32 cellular contexts compared by ENCODE assay signal in the genomic region with DNA sequence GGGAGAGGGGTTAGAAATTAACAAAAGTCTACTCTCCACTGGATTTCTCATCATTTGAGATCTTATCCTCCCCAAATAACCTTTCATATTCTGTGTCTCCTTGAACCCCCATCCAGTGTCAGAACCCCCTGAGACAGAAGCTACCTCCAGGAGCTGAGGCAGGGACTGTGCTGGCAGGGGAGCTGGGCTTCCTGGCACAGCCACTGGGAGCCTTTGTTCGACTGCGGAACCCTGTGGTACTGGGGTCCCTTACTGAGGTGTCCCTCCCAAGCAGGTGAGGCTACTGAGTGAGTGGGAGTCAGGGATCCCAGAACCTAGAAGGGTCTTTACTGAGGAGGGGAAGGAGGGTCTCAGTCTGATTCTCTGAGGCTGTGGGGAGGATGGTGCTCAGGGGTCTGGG. TPM values are rescaled to one million over a fixed set of nuclear protein-coding genes. Genes with fewer than 3 reads are reported as not detected.
"Had no signal": no experiment of that assay in that cellular context is flagged by ENCODE, and none has a peak within 500 bp of the region (broad histone marks: within the 10 kb centered on the region; RNA-seq: fewer than 3 reads in every experiment).

No MANE protein-coding gene starts in this region.

- H3K9me3 ChIP-seq: breast epithelium, esophagus muscularis mucosa, gastrocnemius medialis, heart left ventricle had no signal

- H3K4me1 ChIP-seq: breast epithelium had no signal

- H3K27ac ChIP-seq: breast epithelium, cardiac muscle cell, esophagus muscularis mucosa, foreskin keratinocyte, gastrocnemius medialis, heart left ventricle had no signal

- H3K4me3 Mint-ChIP-seq: activated CD4-positive, alpha-beta memory T cell treated with anti-CD3 and anti-CD28 coated beads, Interleukin-2, amount 10 ng/mL, durations not matched to agents 7 days and 5 days; activated CD4-positive, alpha-beta T cell treated with anti-CD3 and anti-CD28 coated beads, Interleukin-2, amount 10 ng/mL, durations not matched to agents 7 days and 5 days; activated naive CD8-positive, alpha-beta T cell; activated T-cell treated with anti-CD3 and anti-CD28 coated beads, Interleukin-2, amount 50 U/mL, for 24 hours; activated T-cell treated with anti-CD3 and anti-CD28 coated beads, Interleukin-2, amount 50 U/mL, for 72 hours; brain; central memory CD8-positive, alpha-beta T cell; effector memory CD8-positive, alpha-beta T cell had no signal

- H3K27me3 ChIP-seq: breast epithelium, esophagus muscularis mucosa, foreskin keratinocyte, gastrocnemius medialis, heart left ventricle had no signal

- H3K36me3 ChIP-seq: breast epithelium, cardiac muscle cell, esophagus muscularis mucosa, gastrocnemius medialis, heart left ventricle had no signal

- DNase-seq: activated CD4-positive, alpha-beta memory T cell treated with anti-CD3 and anti-CD28 coated beads, Interleukin-2, amount 10 ng/mL, durations not matched to agents 7 days and 5 days; activated CD4-positive, alpha-beta T cell treated with anti-CD3 and anti-CD28 coated beads for 1 hour; activated CD4-positive, alpha-beta T cell treated with anti-CD3 and anti-CD28 coated beads for 4 hours; activated CD4-positive, alpha-beta T cell treated with anti-CD3 and anti-CD28 coated beads, Interleukin-2, amount 10 ng/mL, durations not matched to agents 7 days and 5 days; activated CD4-positive, alpha-beta T cell treated with anti-CD3 and anti-CD28 coated beads, Interleukin-2, amount 50 U/mL, for 4 hours; activated CD8-positive, alpha-beta memory T cell treated with anti-CD3 and anti-CD28 coated beads, Interleukin-2, amount 50 U/mL, for 48 hours; activated gamma-delta T cell treated with Interleukin-2 at 50 U/mL for 16 hours; activated naive CD4-positive, alpha-beta T cell treated with anti-CD3 and anti-CD28 coated beads, Interleukin-2, amount 50 U/mL, for 16 hours; activated naive CD4-positive, alpha-beta T cell treated with Interleukin-2 at 50 U/mL for 16 hours; activated T-cell treated with anti-CD3 and anti-CD28 coated beads for 4 hours; activated T-cell treated with anti-CD3 and anti-CD28 coated beads, Interleukin-2, amount 50 U/mL, for 24 hours; activated T-cell treated with anti-CD3 and anti-CD28 coated beads, Interleukin-2, amount 50 U/mL, for 72 hours; amniotic stem cell; aorta; cortex of kidney; dermis blood vessel endothelial cell; effector CD4-positive, alpha-beta T cell; effector memory CD8-positive, alpha-beta T cell; erythroblast; foreskin keratinocyte; gastrocnemius medialis; glutamatergic neuron; heart left ventricle; T-helper 1 cell; T-helper 2 cell had no signal

- H3K4me3 ChIP-seq: breast epithelium, cardiac muscle cell, esophagus muscularis mucosa, gastrocnemius medialis, heart left ventricle had no signal

- H3K27ac Mint-ChIP-seq: activated CD4-positive, alpha-beta memory T cell treated with anti-CD3 and anti-CD28 coated beads, Interleukin-2, amount 10 ng/mL, durations not matched to agents 7 days and 5 days; activated CD4-positive, alpha-beta T cell treated with anti-CD3 and anti-CD28 coated beads, Interleukin-2, amount 10 ng/mL, durations not matched to agents 7 days and 5 days; activated naive CD8-positive, alpha-beta T cell; activated T-cell treated with anti-CD3 and anti-CD28 coated beads, Interleukin-2, amount 50 U/mL, for 24 hours; activated T-cell treated with anti-CD3 and anti-CD28 coated beads, Interleukin-2, amount 50 U/mL, for 72 hours; effector memory CD8-positive, alpha-beta T cell had no signal

- H3K9me3 Mint-ChIP-seq: activated CD4-positive, alpha-beta memory T cell treated with anti-CD3 and anti-CD28 coated beads, Interleukin-2, amount 10 ng/mL, durations not matched to agents 7 days and 5 days; activated CD4-positive, alpha-beta T cell treated with anti-CD3 and anti-CD28 coated beads, Interleukin-2, amount 10 ng/mL, durations not matched to agents 7 days and 5 days; activated T-cell treated with anti-CD3 and anti-CD28 coated beads, Interleukin-2, amount 50 U/mL, for 24 hours; activated T-cell treated with anti-CD3 and anti-CD28 coated beads, Interleukin-2, amount 50 U/mL, for 72 hours; brain; central memory CD8-positive, alpha-beta T cell; effector memory CD8-positive, alpha-beta T cell had no signal

- FAIRE-seq: colon had no signal

- H3K27me3 Mint-ChIP-seq: brain had no signal

- H3K36me3 Mint-ChIP-seq: activated naive CD8-positive, alpha-beta T cell; brain had no signal

RNA-seq across cellular contexts. Expression of a gene that starts 1.9 kb away (rescaled TPM):
- total RNA-seq: aorta, breast epithelium, cardiac muscle cell, dermis blood vessel endothelial cell, esophagus muscularis mucosa, gastrocnemius medialis had no signal
- polyA plus RNA-seq: aorta, cardiac muscle cell had no signal
